ENCODE assay signal across 1 cellular context in genomic region chr16:9090960-9091866, GRCh38.
A peak's percentile ranks its signal among the peaks of the same experiment; 100 is the strongest.
TF ChIP-seq lines count a peak whose summit lies in the region.

TSS of gene HAPSTR1 (plus strand) at chr16:9091644. CDS start at chr16:9092045, 401 bp downstream.

TF ChIP-seq in HepG2, 621 proteins besides CTCF, POLR2A, EP300 and RAD21 (continued from another document and continues in another):
- TF ChIP-seq FOXO4 (CRISPR knock-in tag; conservative IDR thresholded peaks at IDR 0.05) (no peak), ZNF362 (CRISPR knock-in tag; IDR thresholded peaks at IDR 0.05; ENCODE audit: borderline replicate concordance) (no peak; the same call in 1 of the 2 replicates), ZBTB3 (CRISPR knock-in tag; IDR thresholded peaks at IDR 0.05; ENCODE audit: borderline replicate concordance, low read depth) (no peak), ZNF431 (CRISPR knock-in tag; IDR thresholded peaks at IDR 0.05; ENCODE audit: borderline replicate concordance, low read depth) (peak; percentile 97), CBX1 (IDR thresholded peaks at IDR 0.05; ENCODE audit: low read depth) (no peak), SIN3B (IDR thresholded peaks at IDR 0.05; ENCODE audit: low read length) (peak; percentile 54), ZNF576 (CRISPR knock-in tag; IDR thresholded peaks at IDR 0.05) (no peak), HES4 (CRISPR knock-in tag; IDR thresholded peaks at IDR 0.05; ENCODE audit: borderline replicate concordance) (peak; percentile 89), ZNF670 (CRISPR knock-in tag; IDR thresholded peaks at IDR 0.05; ENCODE audit: borderline replicate concordance) (peak; percentile 3; the same call in 1 of the 2 replicates), E2F1 (CRISPR knock-in tag; IDR thresholded peaks at IDR 0.05) (no peak; the same call in 1 of the 2 replicates), TEAD2 (CRISPR knock-in tag; IDR thresholded peaks at IDR 0.05) (peak; percentile 86), ATM (IDR thresholded peaks at IDR 0.05; ENCODE audit: borderline replicate concordance) (no peak), AHR (CRISPR knock-in tag; IDR thresholded peaks at IDR 0.05) (peak; percentile 59; the same call in 1 of the 2 replicates), ZHX2 (IDR thresholded peaks at IDR 0.05; ENCODE audit: low read depth) (peak; percentile 69; the same call in 1 of the 2 replicates), ZHX2 (CRISPR knock-in tag; IDR thresholded peaks at IDR 0.05; ENCODE audit: borderline replicate concordance) (peak; percentile 75; the same call in 1 of the 2 replicates), ZNF878 (CRISPR knock-in tag; IDR thresholded peaks at IDR 0.05) (peak; percentile 61; the same call in 1 of the 2 replicates), RBM39 (IDR thresholded peaks at IDR 0.05; ENCODE audit: low read depth, low read length, poor library complexity, severe bottlenecking) (peak; percentile 94), ETV6 (CRISPR knock-in tag; conservative IDR thresholded peaks at IDR 0.05) (peak; percentile 92), SETDB1 (CRISPR knock-in tag; IDR thresholded peaks at IDR 0.05; ENCODE audit: borderline replicate concordance) (no peak), KIAA2018 (CRISPR knock-in tag; IDR thresholded peaks at IDR 0.05; ENCODE audit: borderline replicate concordance) (0 out of 2 replicates have a peak, but pooled peaks have one; percentile 42), MTF2 (CRISPR knock-in tag; IDR thresholded peaks at IDR 0.05; ENCODE audit: borderline replicate concordance) (no peak), MXD4 (CRISPR knock-in tag; IDR thresholded peaks at IDR 0.05) (peak; percentile 54; the same call in 1 of the 2 replicates), MBNL3 (CRISPR knock-in tag; conservative IDR thresholded peaks at IDR 0.05) (no peak), KLF11 (CRISPR knock-in tag; IDR thresholded peaks at IDR 0.05) (peak; percentile 95; the same call in 1 of the 2 replicates), MTERF4 (CRISPR knock-in tag; IDR thresholded peaks at IDR 0.05) (no peak), MAZ (IDR thresholded peaks at IDR 0.05; ENCODE audit: borderline replicate concordance, low read depth, low read length) (peak; percentile 97), MAZ (CRISPR knock-in tag; IDR thresholded peaks at IDR 0.05; ENCODE audit: low read depth) (peak; percentile 98), PBX2 (CRISPR knock-in tag; IDR thresholded peaks at IDR 0.05) (peak; percentile 95), TCF7L2 (IDR thresholded peaks at IDR 0.05; ENCODE audit: low read depth, low read length) (no peak), RELA (CRISPR knock-in tag; IDR thresholded peaks at IDR 0.05) (peak; percentile 78; the same call in 1 of the 2 replicates), ZNF18 (CRISPR knock-in tag; IDR thresholded peaks at IDR 0.05; ENCODE audit: insufficient replicate concordance) (no peak), ZNF44 (CRISPR knock-in tag; IDR thresholded peaks at IDR 0.05) (peak; percentile 82)
